Comparison of ENCODE assay signal across 8 cellular contexts in genomic region chr1:155250633-155251449, GRCh38. TPM values are rescaled to one million over a fixed set of nuclear protein-coding genes. Genes with fewer than 3 reads are reported as not detected.
DNase-seq lines count a peak whose midpoint lies in the region; ATAC-seq, FAIRE-seq and TF ChIP-seq lines count a peak whose summit lies in the region.

No MANE protein-coding gene starts in this region.

- peaks cover 29 to 33% (median 30%) of the 10 kb centered on the region in 3 donors for H3K4me1 Mint-ChIP-seq in T-cell

- peak overlapping the region; percentile 54 to 63 (median 59) for H3K4me3 Mint-ChIP-seq in T-cell

- FAIRE-seq in GM12891 (lab: Jason Lieb, UNC), result peak; percentile 94

- H3K4me1 ChIP-seq in left ventricle myocardium inferior, result peaks cover 41% of the 10 kb centered on the region
- H3K4me1 ChIP-seq in vagina, result peaks cover 24% of the 10 kb centered on the region

- no peaks in the 10 kb centered on the region for H3K9me3 Mint-ChIP-seq in T-cell

- H3K4me3 ChIP-seq in left ventricle myocardium inferior (peak overlapping the region; percentile 55), vagina (no peak overlapping the region)

- no peaks in the 10 kb centered on the region for H3K27me3 Mint-ChIP-seq in T-cell

- TF ChIP-seq CTCF in left ventricle myocardium inferior (IDR thresholded peaks at IDR 0.05; ENCODE audit: borderline replicate concordance), result peak; percentile 100
- peak; percentile 99 for TF ChIP-seq CTCF in vagina (IDR thresholded peaks at IDR 0.05)

- no peaks in the 10 kb centered on the region for H3K36me3 Mint-ChIP-seq in T-cell

- DNase-seq in GM12891 (ENCODE audit: insufficient read length, low spot score), result peak; percentile 98
- DNase-seq in NCI-H146 treated with DMSO at 0.1 percent for 48 hours (lab: John Stamatoyannopoulos, UW; ENCODE audit: unreplicated experiment), result peak; percentile 75
- DNase-seq in T-cell, result peak; percentile 84 to 99 (median 93)
- peak; percentile 77 for DNase-seq in amniotic epithelial cell (ENCODE audit: low read depth)
- peak; percentile 92 for DNase-seq in left ventricle myocardium inferior
- peak; percentile 88 for DNase-seq in putamen (ENCODE audit: low spot score)
- no peak for DNase-seq in vagina (ENCODE audit: extremely low spot score in 2 of 2)

- CTCF ChIA-PET in T-cell (lab: Charles Lee), result interaction anchor here (0.5 to 6.5 kb wide), 30 partner anchors 8 to 389 kb away, joined by 3 to 62 read pairs (median 4); partner anchors contain the start of genes CLK2 (in 1 of the 2), FDPS (in 1 of the 2), RUSC1 (in 1 of the 2) and SCAMP3 (in 1 of the 2)

- no peak for TF ChIP-seq POLR2A in GM12891 (IDR thresholded peaks at IDR 0.05; ENCODE audit: low read depth, low read length)
- no peak for TF ChIP-seq POLR2A in vagina (IDR thresholded peaks at IDR 0.05)

- no peaks in the 10 kb centered on the region for H3K9me3 ChIP-seq in left ventricle myocardium inferior (replicated peaks)
- no peaks in the 10 kb centered on the region for H3K9me3 ChIP-seq in vagina

- H3K27me3 ChIP-seq in left ventricle myocardium inferior (ENCODE audit: low read depth) (no peaks in the 10 kb centered on the region), vagina (no peaks in the 10 kb centered on the region)

- H3K27ac Mint-ChIP-seq in T-cell, result peak overlapping the region; percentile 5 to 64

- peak overlapping the region; percentile 70 for H3K27ac ChIP-seq in left ventricle myocardium inferior (replicated peaks)
- peak overlapping the region; percentile 26 for H3K27ac ChIP-seq in vagina

- POLR2A ChIA-PET in T-cell (lab: Charles Lee), result interaction anchor here in 1 of 2 donors (0.6 to 0.7 kb wide), 2 partner anchors 55 to 344 kb away, joined by 3 to 6 read pairs; no protein-coding TSS in a partner anchor

- H3K36me3 ChIP-seq in left ventricle myocardium inferior (peaks cover 16% of the 10 kb centered on the region), vagina (peaks cover 0 to 9% of the 10 kb centered on the region in 2 donors)

- ATAC-seq in HG02763 (IDR thresholded peaks at IDR 0.05; ENCODE audit: unreplicated experiment), result peak; percentile 87
- ATAC-seq in T-cell (replicated peaks in 1 of 4), result peak; percentile 92 to 96 (median 95)

- intact Hi-C loops in left ventricle myocardium inferior (cut with micrococcal nuclease) (no loop called here), vagina (cut with DNase I) (loop anchor here (5.0 kb wide), 2 partner anchors 71 to 341 kb away; partner anchors contain the start of gene RUSC1)

TF ChIP-seq in GM12891, 5 proteins besides CTCF, POLR2A, EP300 and RAD21:
- no peak for TF ChIP-seq POLR2AphosphoS5 (IDR thresholded peaks at IDR 0.05; ENCODE audit: low read depth, low read length)
- TF ChIP-seq TAF1 (IDR thresholded peaks at IDR 0.05; ENCODE audit: low read depth, low read length), result no peak
- TF ChIP-seq PAX5 (IDR thresholded peaks at IDR 0.05; ENCODE audit: insufficient read depth, low read length, severe bottlenecking), result no peak
- TF ChIP-seq SPI1 (IDR thresholded peaks at IDR 0.05; ENCODE audit: low read depth, low read length), result peak; percentile 96
- TF ChIP-seq POU2F2 (IDR thresholded peaks at IDR 0.05; ENCODE audit: low read depth, low read length), result peak; percentile 48; the same call in 1 of the 2 replicates

RNA-seq across cellular contexts. Expression of gene ENTREP3, which starts 4.4 kb away (rescaled TPM):
- polyA plus RNA-seq in GM12891 (2012; ENCODE audit: low read depth, missing spikeins), result 14.4 TPM
- total RNA-seq in T-cell (10 to 100 TPM; 10.2 to 17.3 (median 15.5) TPM), left ventricle myocardium inferior (13.9 TPM), vagina (21.1 TPM)

RNA-seq across cellular contexts. Expression of gene SCAMP3, which starts 11.3 kb away (rescaled TPM):
- polyA plus RNA-seq in GM12891 (2012; ENCODE audit: low read depth, missing spikeins), result 51.5 TPM
- total RNA-seq in T-cell, result 100 to 1,000 TPM in 2 of 5 donors, 10 to 100 TPM in 3; 54.7 to 101 (median 97.4) TPM
- 57.1 TPM for total RNA-seq in left ventricle myocardium inferior
- total RNA-seq in vagina, result 44.7 TPM

RNA-seq across cellular contexts. Expression of gene CLK2, which starts 22.5 kb away (rescaled TPM):
- 35.8 TPM for polyA plus RNA-seq in GM12891 (2012; ENCODE audit: low read depth, missing spikeins)
- total RNA-seq in T-cell (100 to 1,000 TPM in 3 of 5 donors, 10 to 100 TPM in 2; 76.4 to 123 (median 110) TPM), left ventricle myocardium inferior (18.1 TPM), vagina (48.1 TPM)

RNA-seq across cellular contexts. Expression of gene HCN3, which starts 26.4 kb away (rescaled TPM):
- 1.6 TPM for polyA plus RNA-seq in GM12891 (2012; ENCODE audit: low read depth, missing spikeins)
- 1 to 10 TPM; 1.7 to 4.1 (median 4.0) TPM for total RNA-seq in T-cell
- total RNA-seq in left ventricle myocardium inferior, result 1.2 TPM
- total RNA-seq in vagina, result 4.2 TPM

RNA-seq across cellular contexts. Expression of gene MTX1, which starts 42.3 kb away (rescaled TPM):
- polyA plus RNA-seq in GM12891 (2012; ENCODE audit: low read depth, missing spikeins), result 43.0 TPM
- total RNA-seq in T-cell (10 to 100 TPM; 20.4 to 28.4 (median 25.1) TPM), left ventricle myocardium inferior (18.0 TPM), vagina (29.5 TPM)

Comparison
In these comparisons a context has a peak if more than half of its experiments do, and no peak if none do; other contexts are left out.
1. DNase-seq: peak in GM12891 (single experiment), NCI-H146 treated with DMSO at 0.1 percent for 48 hours (single experiment), T-cell (34 of 34), amniotic epithelial cell (single experiment), left ventricle myocardium inferior (single experiment) and putamen (single experiment); none in vagina (0 of 2).